In genomic region chr17:48746916-48747444, GRCh38 we compare ENCODE assay signal across 2 cellular contexts.
TF ChIP-seq lines count a peak whose summit lies in the region.

No MANE protein-coding gene starts in this region.

TF ChIP-seq in SK-N-SH, 30 proteins besides CTCF, POLR2A, EP300 and RAD21 (continued from another document):
- no peak for TF ChIP-seq NFIC (IDR thresholded peaks at IDR 0.05; ENCODE audit: borderline replicate concordance)
- TF ChIP-seq FOXJ3 (CRISPR knock-in tag; IDR thresholded peaks at IDR 0.05): no peak
- no peak for TF ChIP-seq SMC3 (IDR thresholded peaks at IDR 0.05; ENCODE audit: low read depth, low read length)
- no peak for TF ChIP-seq NRF1 (IDR thresholded peaks at IDR 0.05; ENCODE audit: low read depth, low read length)
- no peak for TF ChIP-seq SIN3A (IDR thresholded peaks at IDR 0.05; ENCODE audit: borderline replicate concordance, low read depth, low read length)
- TF ChIP-seq REST (IDR thresholded peaks at IDR 0.05; ENCODE audit: low read depth, low read length): no peak
- no peak for TF ChIP-seq RCOR1 (IDR thresholded peaks at IDR 0.05; ENCODE audit: low read length)
- no peak for TF ChIP-seq PBX3 (IDR thresholded peaks at IDR 0.05)
- no peak for TF ChIP-seq JUND (IDR thresholded peaks at IDR 0.05)
- TF ChIP-seq FOXM1 (IDR thresholded peaks at IDR 0.05; ENCODE audit: low read depth): no peak
- TF ChIP-seq TCF12 (IDR thresholded peaks at IDR 0.05): no peak
- TF ChIP-seq IRF3 (IDR thresholded peaks at IDR 0.05; ENCODE audit: low read depth, low read length): no peak
- no peak for TF ChIP-seq EZH2phosphoT487 (IDR thresholded peaks at IDR 0.05; ENCODE audit: borderline replicate concordance, low read depth)
- TF ChIP-seq FOSL2 (IDR thresholded peaks at IDR 0.05; ENCODE audit: borderline replicate concordance, low read depth): no peak
- TF ChIP-seq USF1 (IDR thresholded peaks at IDR 0.05; ENCODE audit: borderline replicate concordance, low read depth): no peak
- no peak for TF ChIP-seq MXI1 (IDR thresholded peaks at IDR 0.05; ENCODE audit: low read depth, low read length)
- TF ChIP-seq POLR2AphosphoS5 (IDR thresholded peaks at IDR 0.05; ENCODE audit: low read depth, low read length): no peak

TF ChIP-seq in SK-N-SH treated with all-trans-retinoic acid at 6 μM for 48 hours, 23 proteins besides CTCF, POLR2A, EP300 and RAD21 (continued from another document):
- TF ChIP-seq RARB (CRISPR knock-in tag; IDR thresholded peaks at IDR 0.05): no peak
- no peak for TF ChIP-seq TSHZ2 (CRISPR knock-in tag; IDR thresholded peaks at IDR 0.05)
- no peak for TF ChIP-seq SNAI2 (CRISPR knock-in tag; IDR thresholded peaks at IDR 0.05)
- TF ChIP-seq TCF4 (CRISPR knock-in tag; IDR thresholded peaks at IDR 0.05; ENCODE audit: borderline replicate concordance): no peak
- TF ChIP-seq OSR1 (CRISPR knock-in tag; IDR thresholded peaks at IDR 0.05): no peak
- no peak for TF ChIP-seq ESRRG (CRISPR knock-in tag; IDR thresholded peaks at IDR 0.05)
- no peak for TF ChIP-seq GLIS3 (CRISPR knock-in tag; IDR thresholded peaks at IDR 0.05)
- no peak for TF ChIP-seq POU6F1 (CRISPR knock-in tag; IDR thresholded peaks at IDR 0.05; ENCODE audit: borderline replicate concordance, low read depth)
- TF ChIP-seq ZFP30 (CRISPR knock-in tag; IDR thresholded peaks at IDR 0.05): no peak
- TF ChIP-seq ZC3H10 (CRISPR knock-in tag; IDR thresholded peaks at IDR 0.05): no peak
- no peak for TF ChIP-seq BACH2 (CRISPR knock-in tag; IDR thresholded peaks at IDR 0.05; ENCODE audit: borderline replicate concordance)
- TF ChIP-seq ARNTL (CRISPR knock-in tag; IDR thresholded peaks at IDR 0.05; ENCODE audit: borderline replicate concordance, low read depth): no peak
- TF ChIP-seq ZFP3 (CRISPR knock-in tag; IDR thresholded peaks at IDR 0.05): no peak
- no peak for TF ChIP-seq PATZ1 (CRISPR knock-in tag; IDR thresholded peaks at IDR 0.05; ENCODE audit: borderline replicate concordance)
